Comparison of ENCODE assay signal across 8 cellular contexts in genomic region chr22:38317995-38318715, GRCh38. TPM values are rescaled to one million over a fixed set of nuclear protein-coding genes. Genes with fewer than 3 reads are reported as not detected.
A peak's percentile ranks its signal among the peaks of the same experiment; 100 is the strongest.
DNase-seq lines count a peak whose midpoint lies in the region; ATAC-seq and TF ChIP-seq lines count a peak whose summit lies in the region.

No MANE protein-coding gene starts in this region.

- H3K4me1 Mint-ChIP-seq in CD4-positive, CD25-positive, alpha-beta regulatory T cell = peaks cover 3 to 45% (median 27%) of the 10 kb centered on the region in 4 donors

- no peaks in the 10 kb centered on the region for H3K27me3 Mint-ChIP-seq in CD4-positive, CD25-positive, alpha-beta regulatory T cell

- TF ChIP-seq EP300 in tibial nerve (IDR thresholded peaks at IDR 0.05) = peak in 1 of 2 donors; percentile 60

- H3K9ac ChIP-seq in SK-N-MC (ENCODE audit: insufficient read length) = peak overlapping the region; percentile 73

- H3K4me3 ChIP-seq in CD4-positive, CD25-positive, alpha-beta regulatory T cell (ENCODE audit: low read depth, low read length) = peak overlapping the region; percentile 57
- H3K4me3 ChIP-seq in SK-N-MC (peak overlapping the region; percentile 86), tibial nerve (peak overlapping the region; percentile 30 to 92 (median 42))
- no peak overlapping the region for H3K4me3 ChIP-seq in effector memory CD4-positive, alpha-beta T cell (ENCODE audit: insufficient read depth, low read depth, low read length, poor library complexity, severe bottlenecking)

- TF ChIP-seq POLR2A in tibial nerve (IDR thresholded peaks at IDR 0.05) = peak; percentile 25 to 39

- H3K4me1 ChIP-seq in CD4-positive, CD25-positive, alpha-beta regulatory T cell (ENCODE audit: control insufficient read depth, insufficient read depth, low read length, poor library complexity, severe bottlenecking) = peaks cover 42% of the 10 kb centered on the region
- H3K4me1 ChIP-seq in effector memory CD4-positive, alpha-beta T cell (ENCODE audit: control insufficient read depth, insufficient read depth, low read length, poor library complexity, severe bottlenecking) = peaks cover 35% of the 10 kb centered on the region
- peaks cover 0 to 47% (median 33%) of the 10 kb centered on the region in 4 donors for H3K4me1 ChIP-seq in tibial nerve

- H3K36me3 Mint-ChIP-seq in CD4-positive, CD25-positive, alpha-beta regulatory T cell = no peaks in the 10 kb centered on the region

- H3K9me3 Mint-ChIP-seq in CD4-positive, CD25-positive, alpha-beta regulatory T cell = no peaks in the 10 kb centered on the region

- 19 to 20% methylated on average over 18 of the region's 18 CpGs for WGBS in tibial nerve, 2 donors

- no peaks in the 10 kb centered on the region for H3K36me3 ChIP-seq in CD4-positive, CD25-positive, alpha-beta regulatory T cell (ENCODE audit: control insufficient read depth, insufficient read depth, low read length)
- peaks cover 14% of the 10 kb centered on the region for H3K36me3 ChIP-seq in SK-N-MC (ENCODE audit: insufficient read depth, low read length)
- H3K36me3 ChIP-seq in effector memory CD4-positive, alpha-beta T cell (ENCODE audit: control insufficient read depth, insufficient read depth, low read length) = no peaks in the 10 kb centered on the region
- H3K36me3 ChIP-seq in tibial nerve = no peaks in the 10 kb centered on the region

- peak overlapping the region; percentile 92 to 93 (median 93) for H3K27ac Mint-ChIP-seq in CD4-positive, CD25-positive, alpha-beta regulatory T cell

- TF ChIP-seq CTCF in tibial nerve (IDR thresholded peaks at IDR 0.05) = no peak

- no peaks in the 10 kb centered on the region for H3K27me3 ChIP-seq in CD4-positive, CD25-positive, alpha-beta regulatory T cell (ENCODE audit: control insufficient read depth, insufficient read depth, low read length)
- no peaks in the 10 kb centered on the region for H3K27me3 ChIP-seq in effector memory CD4-positive, alpha-beta T cell (replicated peaks; ENCODE audit: control insufficient read depth, insufficient read depth, low read length, poor library complexity, severe bottlenecking)
- H3K27me3 ChIP-seq in tibial nerve = no peaks in the 10 kb centered on the region

- ATAC-seq in CD4-positive, CD25-positive, alpha-beta regulatory T cell (ENCODE audit: low read depth in 2 of 2) = no peak
- ATAC-seq in HG02678 (IDR thresholded peaks at IDR 0.05; ENCODE audit: unreplicated experiment) = no peak

- peak overlapping the region; percentile 84 to 94 (median 88) for H3K4me3 Mint-ChIP-seq in CD4-positive, CD25-positive, alpha-beta regulatory T cell

- peak overlapping the region; percentile 87 for H3K27ac ChIP-seq in CD4-positive, CD25-positive, alpha-beta regulatory T cell (ENCODE audit: insufficient read depth, low read length, poor library complexity, severe bottlenecking)
- H3K27ac ChIP-seq in SK-N-MC (peak overlapping the region; percentile 72), tibial nerve (peak overlapping the region; percentile 94 to 100 (median 97))
- peak overlapping the region; percentile 92 for H3K27ac ChIP-seq in effector memory CD4-positive, alpha-beta T cell (ENCODE audit: insufficient read depth, low read length, poor library complexity, severe bottlenecking)

- DNase-seq in CD4-positive, CD25-positive, alpha-beta regulatory T cell = peak in 1 of 3 donors; percentile 7
- DNase-seq in HT-29 (ENCODE audit: low spot score) (peak; percentile 78), SK-N-MC (ENCODE audit: low read depth, low spot score) (no peak), medulla oblongata (ENCODE audit: extremely low spot score) (peak; percentile 59), tibial nerve (ENCODE audit: low spot score in 2 of 2) (peak; percentile 41 to 69), NCI-H1930 (lab: John Stamatoyannopoulos, UW) (no peak)
- no peak for DNase-seq in effector memory CD4-positive, alpha-beta T cell

- no peaks in the 10 kb centered on the region for H3K9me3 ChIP-seq in CD4-positive, CD25-positive, alpha-beta regulatory T cell (ENCODE audit: control insufficient read depth in 2 of 2, low read length in 2 of 2)
- H3K9me3 ChIP-seq in SK-N-MC (ENCODE audit: low read depth, low read length) (no peaks in the 10 kb centered on the region), tibial nerve (no peaks in the 10 kb centered on the region)
- no peaks in the 10 kb centered on the region for H3K9me3 ChIP-seq in effector memory CD4-positive, alpha-beta T cell (ENCODE audit: control insufficient read depth, low read length)

RNA-seq across cellular contexts. Expression of gene CSNK1E, which starts 0.9 kb away (rescaled TPM):
- total RNA-seq in CD4-positive, CD25-positive, alpha-beta regulatory T cell = 154 TPM
- polyA plus RNA-seq in CD4-positive, CD25-positive, alpha-beta regulatory T cell = 10 to 100 TPM in 2 of 4 donors, 1 to 10 TPM in 2; 7.4 to 12.4 (median 9.5) TPM
- 127 and 152 TPM in 2 replicates for total RNA-seq in HT-29 (2014; rRNA removed; shearing (Covaris generic))
- 100 to 1,000 TPM; 122 to 235 (median 164) TPM for total RNA-seq in tibial nerve

RNA-seq across cellular contexts. Expression of gene TMEM184B, which starts 45.3 kb away (rescaled TPM):
- total RNA-seq in CD4-positive, CD25-positive, alpha-beta regulatory T cell = 31.3 TPM
- polyA plus RNA-seq in CD4-positive, CD25-positive, alpha-beta regulatory T cell = 1 to 10 TPM; 7.2 to 8.2 (median 7.7) TPM
- 26.9 and 30.7 TPM in 2 replicates for total RNA-seq in HT-29 (2014; rRNA removed; shearing (Covaris generic))
- total RNA-seq in tibial nerve = 100 to 1,000 TPM in 1 of 4 donors, 10 to 100 TPM in 3; 61.1 to 138 (median 72.0) TPM

Comparison
In these comparisons a context has a peak if more than half of its experiments do, and no peak if none do; other contexts are left out.
1. DNase-seq: peak in HT-29 (single experiment), medulla oblongata (single experiment) and tibial nerve (2 of 2); none in SK-N-MC (single experiment), effector memory CD4-positive, alpha-beta T cell (0 of 3) and NCI-H1930 (0 of 2).
2. Peak in every context shown above with its lines, with median percentiles within 50 percentile points of each other: H3K27ac ChIP-seq.